11 cellular contexts compared by ENCODE assay signal in the genomic region with DNA sequence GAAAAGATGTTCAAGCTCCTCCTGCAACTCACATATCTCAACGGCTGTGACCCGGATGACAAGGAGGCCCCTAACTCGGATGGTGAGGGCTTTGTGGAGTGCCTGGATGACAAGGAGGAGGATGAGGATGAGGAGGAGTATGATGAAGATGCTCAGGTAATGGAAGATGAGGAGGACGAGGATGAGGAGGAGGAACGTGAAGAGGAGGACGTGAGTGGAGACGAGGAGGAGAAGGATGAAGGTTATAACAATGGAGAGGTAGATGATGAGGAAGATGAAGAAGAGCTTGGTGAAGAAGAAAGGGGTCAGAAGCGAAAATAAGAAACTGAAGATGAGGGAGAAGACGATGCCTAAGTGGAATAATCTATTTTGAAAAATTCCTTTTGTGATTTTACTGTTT. TPM values are rescaled to one million over a fixed set of nuclear protein-coding genes. Genes with fewer than 3 reads are reported as not detected.
"Had no signal": no experiment of that assay in that cellular context is flagged by ENCODE, and none has a peak within 500 bp of the region (broad histone marks: within the 10 kb centered on the region; RNA-seq: fewer than 3 reads in every experiment).

No MANE protein-coding gene starts in this region.

- H3K36me3 ChIP-seq: HAP-1 had no signal

- H3K27ac ChIP-seq: GM23248 had no signal

- H3K4me3 ChIP-seq: GM23248, GM23338, HAP-1 had no signal

- H3K4me1 ChIP-seq: HAP-1 had no signal

- H3K4me3 Mint-ChIP-seq: GM23338, H9, HFFc6 had no signal

- H3K4me1 Mint-ChIP-seq: GM23338, H9 had no signal

- DNase-seq: GM23248, GOT3, H7, H9, HCEC 1CT, HFFc6 had no signal

- ATAC-seq: GM23338, HCT116 had no signal

- H3K27ac Mint-ChIP-seq: GM23338, H9, HFFc6 had no signal

RNA-seq across cellular contexts. Expression of gene ANP32D, which starts 0.7 kb away (rescaled TPM):
- total RNA-seq: GM23248, GM23338, H1, H4, H7, H9, HFFc6 had no signal

RNA-seq across cellular contexts. Expression of gene C12orf54, which starts 9.2 kb away (rescaled TPM):
- total RNA-seq: GM23248, GM23338, H1, H4, H7, H9, HFFc6 had no signal

RNA-seq across cellular contexts. Expression of gene OR8S1, which starts 52.4 kb away (rescaled TPM):
- total RNA-seq: GM23248, GM23338, H1, H4, H7, H9, HFFc6 had no signal
